ENCODE assay signal across 5 cellular contexts in the genomic region with DNA sequence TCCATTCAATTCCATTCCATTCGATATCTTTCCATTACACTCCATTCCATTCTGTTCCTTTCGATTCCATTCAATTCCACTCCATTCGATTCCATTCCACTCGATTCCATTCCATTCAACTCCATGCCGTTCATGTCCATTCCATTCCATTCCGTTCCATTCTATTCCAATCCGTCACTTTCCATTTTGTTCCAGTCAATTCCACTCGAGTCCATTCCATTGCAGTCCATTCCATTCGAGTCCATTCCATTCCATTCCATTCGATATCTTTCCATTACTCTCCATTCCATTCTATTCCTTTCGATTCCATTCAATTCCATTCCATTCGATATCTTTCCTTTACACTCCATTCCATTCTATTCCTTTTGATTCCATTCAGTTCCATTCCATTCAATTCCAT.
DNase-seq lines count a peak whose midpoint lies in the region; ATAC-seq, FAIRE-seq and TF ChIP-seq lines count a peak whose summit lies in the region.
"Not testable (repeated sequence)": the region's sequence is repeated elsewhere in the genome, so short reads cannot be mapped to it uniquely, and the experiment has no call there.

No MANE protein-coding gene starts in this region.

- CTCF ChIA-PET in HEK293 (lab: Yijun Ruan, JAX); IMR-90 (lab: Yijun Ruan, JAX); HepG2 (lab: Yijun Ruan, JAX; ENCODE audit: low intra/inter-chr PET ratio, low total read pairs): not testable (repeated sequence)

- not testable (repeated sequence) for H3K36me3 Mint-ChIP-seq in CD14-positive monocyte
- H3K36me3 Mint-ChIP-seq in endodermal cell (ENCODE audit: low read depth): peaks cover 63% of the 10 kb centered on the region

- not testable (repeated sequence) for H3K9ac ChIP-seq in IMR-90 (ENCODE audit: low read depth, low read length); endodermal cell (ENCODE audit: extremely low read depth, low read length, poor library complexity, severe bottlenecking); HepG2 (ENCODE audit: insufficient read depth, low read depth, low read length)

- not testable (repeated sequence) for H3K23ac ChIP-seq in IMR-90 (ENCODE audit: low read depth, low read length)

- H3K27me3 ChIP-seq in IMR-90 (ENCODE audit: control insufficient read depth, insufficient read depth, low read length); endodermal cell (ENCODE audit: control insufficient read depth, insufficient read depth, low read length, poor library complexity, severe bottlenecking); HepG2 (ENCODE audit: control insufficient read depth in 1 of 2, insufficient read depth in 2 of 2, low read length in 2 of 2): not testable (repeated sequence)

- H3K4me1 Mint-ChIP-seq in CD14-positive monocyte, endodermal cell: not testable (repeated sequence)

- BruUV-seq in IMR-90 (replicated peaks; lab: Mats Ljungman, UMichigan); HepG2 (replicated peaks; lab: Mats Ljungman, UMichigan): not testable (repeated sequence)

- not testable (repeated sequence) for H3K4me3 Mint-ChIP-seq in CD14-positive monocyte, endodermal cell

- H3K9me3 ChIP-seq in HEK293 (ENCODE audit: control insufficient read depth, insufficient read depth, low read depth, low read length); endodermal cell (ENCODE audit: control insufficient read depth, low read length); HepG2 (ENCODE audit: low read length): not testable (repeated sequence)
- H3K9me3 ChIP-seq in IMR-90 (ENCODE audit: control insufficient read depth, insufficient read depth, low read length): peaks cover 39% of the 10 kb centered on the region

- dilution Hi-C loops in IMR-90 (cut with HindIII; ENCODE audit: low sequenced_read_pairs, unreplicated experiment): not testable (repeated sequence)

- not testable (repeated sequence) for H3K9me1 ChIP-seq in IMR-90 (ENCODE audit: insufficient read depth, low read length)

- intact Hi-C loops in CD14-positive monocyte (cut with micrococcal nuclease); IMR-90 (cut with micrococcal nuclease); HepG2 (cut with micrococcal nuclease; ENCODE audit: unreplicated experiment): not testable (repeated sequence)

- H2AK5ac ChIP-seq in IMR-90 (ENCODE audit: low read depth, low read length): not testable (repeated sequence)

- not testable (repeated sequence) for H2AFZ ChIP-seq in IMR-90 (replicated peaks; ENCODE audit: low read length, poor library complexity); HepG2 (ENCODE audit: low read length)

- peak; percentile 7 for TF ChIP-seq CTCF in CD14-positive monocyte (IDR thresholded peaks at IDR 0.05)
- not testable (repeated sequence) for TF ChIP-seq CTCF in HEK293 (tag by site-specific recombination; IDR thresholded peaks at IDR 0.05); IMR-90 (conservative IDR thresholded peaks at IDR 0.05; ENCODE audit: low read depth, low read length); endodermal cell (conservative IDR thresholded peaks at IDR 0.05); HepG2 (CRISPR knock-in tag; IDR thresholded peaks at IDR 0.05)

- H3K4me3 ChIP-seq in HEK293 (ENCODE audit: low read depth, low read length); IMR-90 (ENCODE audit: insufficient read depth, low read depth, low read length); HepG2 (replicated peaks in 1 of 3; ENCODE audit: insufficient read depth in 1 of 3, low read depth in 2 of 3, low read length in 3 of 3): not testable (repeated sequence)
- peak overlapping the region; percentile 43 for H3K4me3 ChIP-seq in endodermal cell (ENCODE audit: low read length)

- not testable (repeated sequence) for H4K20me1 ChIP-seq in IMR-90 (ENCODE audit: insufficient read depth, low read length); HepG2 (ENCODE audit: insufficient read depth, low read length)

- H3K4me1 ChIP-seq in HEK293 (ENCODE audit: control insufficient read depth, insufficient read depth, low read length); IMR-90 (ENCODE audit: control insufficient read depth, insufficient read depth, low read length); endodermal cell (ENCODE audit: control insufficient read depth, insufficient read depth, low read length); HepG2 (ENCODE audit: insufficient read depth, low read length): not testable (repeated sequence)

- not testable (repeated sequence) for H3K79me2 ChIP-seq in HepG2 (ENCODE audit: insufficient read depth, low read length)

- not testable (repeated sequence) for H2AK9ac ChIP-seq in IMR-90 (replicated peaks; ENCODE audit: low read depth, low read length, poor library complexity)

- not testable (repeated sequence) for FAIRE-seq in HepG2 (lab: Jason Lieb, UNC)

- not testable (repeated sequence) for H3K27me3 Mint-ChIP-seq in CD14-positive monocyte (ENCODE audit: low read depth in 3 of 3); endodermal cell (ENCODE audit: insufficient read depth)

- H4K91ac ChIP-seq in IMR-90 (ENCODE audit: insufficient read depth, low read depth, low read length): not testable (repeated sequence)

- H3K79me1 ChIP-seq in IMR-90 (ENCODE audit: low read depth in 1 of 2, low read length in 2 of 2): not testable (repeated sequence)

- TF ChIP-seq EP300 in HepG2 (IDR thresholded peaks at IDR 0.05; ENCODE audit: low read depth in 2 of 2, low read length in 2 of 2); HepG2 (CRISPR knock-in tag; IDR thresholded peaks at IDR 0.05; ENCODE audit: borderline replicate concordance): not testable (repeated sequence)

- not testable (repeated sequence) for H3K27ac ChIP-seq in HEK293 (ENCODE audit: extremely low read depth, low read depth, low read length); IMR-90 (ENCODE audit: insufficient read depth, low read length); endodermal cell (ENCODE audit: low read depth, low read length); HepG2 (ENCODE audit: extremely low read length, insufficient read depth, low read length)

- peaks cover 33 to 93% (median 87%) of the 10 kb centered on the region in 7 donors for H3K9me3 Mint-ChIP-seq in CD14-positive monocyte
- H3K9me3 Mint-ChIP-seq in endodermal cell: not testable (repeated sequence)

- not testable (repeated sequence) for H2BK15ac ChIP-seq in IMR-90 (ENCODE audit: low read depth, low read length)

- in situ Hi-C loops in IMR-90 (cut with MboI; ENCODE audit: low sequenced_read_pairs); HepG2 (cut with HindIII; ENCODE audit: extremely low pct_ligation_motif_present, low pct_unique_long_range_greater_than_20kb): not testable (repeated sequence)

- not testable (repeated sequence) for H2BK20ac ChIP-seq in IMR-90 (ENCODE audit: low read depth, low read length)

- not testable (repeated sequence) for H2BK120ac ChIP-seq in IMR-90 (ENCODE audit: low read depth, low read length)

- not testable (repeated sequence) for H3K4ac ChIP-seq in IMR-90 (ENCODE audit: low read depth, low read length)

- not testable (repeated sequence) for H3K4me2 ChIP-seq in IMR-90 (ENCODE audit: low read depth, low read length); HepG2 (ENCODE audit: low read depth, low read length)

- TF ChIP-seq RAD21 in IMR-90 (IDR thresholded peaks at IDR 0.05; ENCODE audit: low read length); HepG2 (CRISPR knock-in tag; IDR thresholded peaks at IDR 0.05): not testable (repeated sequence)

- not testable (repeated sequence) for H3K56ac ChIP-seq in IMR-90 (ENCODE audit: extremely low read depth, insufficient read depth, low read length)

- H4K8ac ChIP-seq in IMR-90 (ENCODE audit: low read depth in 2 of 2, low read length in 2 of 2): not testable (repeated sequence)

- H3K14ac ChIP-seq in IMR-90 (replicated peaks; ENCODE audit: low read depth, low read length): not testable (repeated sequence)

- not testable (repeated sequence) for H4K5ac ChIP-seq in IMR-90 (ENCODE audit: low read depth, low read length)

- H2BK5ac ChIP-seq in IMR-90 (ENCODE audit: low read depth, low read length, poor library complexity, severe bottlenecking): peak overlapping the region; percentile 61

- H3K36me3 ChIP-seq in HEK293 (ENCODE audit: control insufficient read depth in 2 of 2, insufficient read depth in 1 of 2, low read length in 2 of 2); IMR-90 (ENCODE audit: control insufficient read depth, insufficient read depth, low read length); endodermal cell (ENCODE audit: control insufficient read depth, insufficient read depth, low read length); HepG2 (replicated peaks in 1 of 2; ENCODE audit: control insufficient read depth in 1 of 2, insufficient read depth in 2 of 2, low read length in 2 of 2): not testable (repeated sequence)

- TF ChIP-seq POLR2A in IMR-90 (IDR thresholded peaks at IDR 0.05; ENCODE audit: low read depth, low read length); HepG2 (IDR thresholded peaks at IDR 0.05; ENCODE audit: insufficient read depth in 1 of 2, low read depth in 2 of 2, low read length in 2 of 2): not testable (repeated sequence)

- DNase-seq in CD14-positive monocyte (ENCODE audit: low spot score); IMR-90; endodermal cell; HepG2 (ENCODE audit: low spot score): not testable (repeated sequence)

- POLR2A ChIA-PET in HEK293 (lab: Yijun Ruan, JAX); IMR-90 (lab: Charles Lee; ENCODE audit: unreplicated experiment); HepG2 (lab: Yijun Ruan, JAX): not testable (repeated sequence)

- ATAC-seq in IMR-90 (ENCODE audit: low read depth); HepG2: not testable (repeated sequence)

- H3K27ac Mint-ChIP-seq in CD14-positive monocyte, endodermal cell: not testable (repeated sequence)

- WGBS in IMR-90 (ENCODE audit: extremely low coverage in 2 of 2, insufficient read length in 1 of 2), 2 experiments: 46 to 99% methylated on average over 7 to 12 of the region's 12 CpGs
- 79 to 82% methylated on average over 12 of the region's 12 CpGs for WGBS in endodermal cell (ENCODE audit: insufficient coverage in 1 of 2, insufficient read length in 1 of 2), 2 experiments
- 21% methylated on average over 12 of the region's 12 CpGs for WGBS in HepG2 (ENCODE audit: low lambda C conversion rate)

- H3K18ac ChIP-seq in IMR-90 (ENCODE audit: low read depth, low read length): not testable (repeated sequence)
